In genomic region chr4:2501034-2501594, GRCh38 we compare ENCODE assay signal across 1 cellular context.
TF ChIP-seq lines count a peak whose summit lies in the region.

No MANE protein-coding gene starts in this region.

TF ChIP-seq in WTC11, 78 proteins besides CTCF, POLR2A, EP300 and RAD21 (continued from another document):
- TF ChIP-seq ZNF219 (CRISPR knock-in tag; IDR thresholded peaks at IDR 0.05; ENCODE audit: borderline replicate concordance): no peak
